ENCODE assay signal across 8 cellular contexts in the genomic region with DNA sequence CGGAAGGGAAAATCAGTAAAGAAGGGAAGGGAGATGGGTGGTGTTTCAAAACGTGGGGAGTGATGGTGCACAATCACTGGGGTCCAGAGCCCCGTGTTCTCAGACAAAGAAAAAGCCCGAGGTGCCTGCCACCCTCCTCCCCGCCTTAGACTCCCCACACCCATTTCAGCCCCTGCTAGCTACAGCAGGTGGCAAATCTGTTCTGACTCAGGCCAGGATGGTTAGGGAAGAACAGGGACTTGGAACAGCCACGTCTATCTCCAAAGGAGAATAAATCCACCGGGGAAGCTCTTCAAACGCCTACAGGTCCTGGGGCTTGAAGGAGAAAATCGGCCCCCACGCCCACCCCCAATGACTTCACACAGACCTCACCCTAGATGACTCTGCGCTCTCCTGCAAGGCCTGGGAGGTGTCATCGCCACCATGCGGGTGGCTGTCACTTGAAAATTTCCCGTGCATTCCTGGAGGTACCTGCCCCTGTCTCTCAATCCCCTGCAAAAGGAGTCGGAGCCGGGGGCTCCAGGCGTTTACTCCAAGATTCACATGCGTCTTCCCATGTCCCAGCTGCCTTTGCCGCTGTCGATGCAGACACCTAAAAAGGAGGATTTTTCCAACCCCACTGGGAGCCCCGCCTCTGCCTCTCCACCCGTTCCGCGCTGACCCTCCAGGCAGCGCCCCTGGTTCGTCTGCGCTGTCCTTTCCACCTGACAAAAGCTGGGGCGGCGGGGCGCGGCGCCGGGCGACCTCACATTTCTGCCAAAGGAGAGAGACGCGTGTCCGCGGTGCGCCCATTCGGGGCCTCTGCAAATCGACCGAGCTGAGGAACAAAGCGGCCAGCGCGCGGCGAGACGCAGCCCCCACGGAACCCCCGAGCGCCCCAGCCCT. TPM values are rescaled to one million over a fixed set of nuclear protein-coding genes. Genes with fewer than 3 reads are reported as not detected.
A peak's percentile ranks its signal among the peaks of the same experiment; 100 is the strongest.
DNase-seq lines count a peak whose midpoint lies in the region; ATAC-seq and TF ChIP-seq lines count a peak whose summit lies in the region.

No MANE protein-coding gene starts in this region.

- H3K27me3 Mint-ChIP-seq in central memory CD8-positive, alpha-beta T cell = peaks cover 75% of the 10 kb centered on the region

- no peak for ATAC-seq in central memory CD8-positive, alpha-beta T cell (replicated peaks; ENCODE audit: extremely low read depth, poor library complexity, severe bottlenecking)
- ATAC-seq in GM19023 (IDR thresholded peaks at IDR 0.05; ENCODE audit: unreplicated experiment) = no peak
- ATAC-seq in HG03175 (IDR thresholded peaks at IDR 0.05; ENCODE audit: unreplicated experiment) = no peak

- H3K27me3 ChIP-seq in BJ (ENCODE audit: control insufficient read depth, insufficient read depth, low read length) = peaks cover 36% of the 10 kb centered on the region
- peaks cover 40% of the 10 kb centered on the region for H3K27me3 ChIP-seq in HL-60 (ENCODE audit: insufficient read depth, poor library complexity, severe bottlenecking)
- peaks cover 28 to 32% of the 10 kb centered on the region in 2 donors for H3K27me3 ChIP-seq in mucosa of rectum (ENCODE audit: control insufficient read depth in 2 of 2, insufficient read depth in 2 of 2, low read length in 2 of 2)
- H3K27me3 ChIP-seq in uterus = no peaks in the 10 kb centered on the region

- H3K9me3 ChIP-seq in mucosa of rectum (ENCODE audit: control insufficient read depth in 2 of 2, low read length in 2 of 2) = peaks cover 2 to 6% of the 10 kb centered on the region in 2 donors
- H3K9me3 ChIP-seq in uterus = no peaks in the 10 kb centered on the region

- DNase-seq in BJ (ENCODE audit: low read depth) = no peak
- DNase-seq in HL-60 (ENCODE audit: low read depth in 1 of 2, low spot score in 1 of 2) = no peak
- no peak for DNase-seq in central memory CD8-positive, alpha-beta T cell (ENCODE audit: low spot score in 2 of 2)
- DNase-seq in uterus = peak in 1 of 2 donors; percentile 17
- DNase-seq in RWPE1 (ENCODE audit: low spot score) = no peak

- H3K4me3 ChIP-seq in BJ (ENCODE audit: low read depth, low read length) = peak overlapping the region; percentile 11; the same call in 1 of the 2 replicates
- H3K4me3 ChIP-seq in HL-60 (replicated peaks; ENCODE audit: insufficient read depth, low read length) = peak overlapping the region; percentile 34
- peak overlapping the region; percentile 40 to 69 for H3K4me3 ChIP-seq in mucosa of rectum (ENCODE audit: low read length in 2 of 2)
- H3K4me3 ChIP-seq in uterus = peak overlapping the region; percentile 29 to 51

- H3K36me3 Mint-ChIP-seq in central memory CD8-positive, alpha-beta T cell (ENCODE audit: insufficient read depth) = no peaks in the 10 kb centered on the region

- H3K4me3 Mint-ChIP-seq in central memory CD8-positive, alpha-beta T cell = peak overlapping the region; percentile 61

- H3K4me1 Mint-ChIP-seq in central memory CD8-positive, alpha-beta T cell = peaks cover 10% of the 10 kb centered on the region

- CTCF ChIA-PET in BJ (lab: Yijun Ruan, JAX) = interaction anchor here (0.6 kb wide), 1 partner anchor 156 kb away, joined by 3 read pairs; no protein-coding TSS in a partner anchor
- CTCF ChIA-PET in RWPE1 (lab: Yijun Ruan, JAX) = interaction anchor here (0.7 kb wide), 1 partner anchor 115 kb away, joined by 3 read pairs; no protein-coding TSS in a partner anchor

- POLR2A ChIA-PET in BJ (lab: Charles Lee) = interaction anchor here (0.6 kb wide), 1 partner anchor 485 kb away, joined by 3 read pairs; no protein-coding TSS in a partner anchor
- POLR2A ChIA-PET in RWPE1 (lab: Yijun Ruan, JAX; ENCODE audit: low non-redundant PET) = no interaction called here

- no peak for TF ChIP-seq CTCF in BJ (IDR thresholded peaks at IDR 0.05; ENCODE audit: insufficient read depth, low read depth, low read length)
- no peak for TF ChIP-seq CTCF in HL-60 (IDR thresholded peaks at IDR 0.05; ENCODE audit: insufficient read depth, low read length)
- no peak for TF ChIP-seq CTCF in uterus (IDR thresholded peaks at IDR 0.05)
- TF ChIP-seq CTCF in RWPE1 (conservative IDR thresholded peaks at IDR 0.05; ENCODE audit: low read depth) = no peak

- H3K36me3 ChIP-seq in BJ (ENCODE audit: control insufficient read depth, insufficient read depth, low read length) (no peaks in the 10 kb centered on the region), mucosa of rectum (ENCODE audit: control insufficient read depth in 2 of 2, insufficient read depth in 2 of 2, low read length in 2 of 2) (no peaks in the 10 kb centered on the region), uterus (no peaks in the 10 kb centered on the region)

- TF ChIP-seq POLR2A in uterus (IDR thresholded peaks at IDR 0.05) = no peak

- intact Hi-C loops in uterus (cut with DNase I; ENCODE audit: low total_unique reads) = no loop called here

- H3K4me1 ChIP-seq in mucosa of rectum (ENCODE audit: control insufficient read depth in 2 of 2, insufficient read depth in 2 of 2, low read length in 2 of 2) (peaks cover 6 to 15% of the 10 kb centered on the region in 2 donors), uterus (no peaks in the 10 kb centered on the region)

- H3K9ac ChIP-seq in mucosa of rectum (ENCODE audit: low read depth in 1 of 2, low read length in 2 of 2) = peak overlapping the region in 1 of 2 donors; percentile 20

- H3K9me3 Mint-ChIP-seq in central memory CD8-positive, alpha-beta T cell = peaks cover 8% of the 10 kb centered on the region

- H3K27ac ChIP-seq in HL-60 (replicated peaks) (no peak overlapping the region), mucosa of rectum (ENCODE audit: low read depth in 2 of 2, low read length in 2 of 2) (no peak overlapping the region), uterus (peak overlapping the region in 1 of 2 donors; percentile 43), RWPE1 (no peak overlapping the region)

- H3K27ac Mint-ChIP-seq in central memory CD8-positive, alpha-beta T cell (ENCODE audit: low read depth) = no peak overlapping the region

RNA-seq across cellular contexts. Expression of a gene that starts 0.8 kb away (rescaled TPM):
- polyA plus RNA-seq in BJ (2011; rRNA removed) = 0.13 and 0.28 TPM in 2 replicates
- polyA minus RNA-seq in BJ (2011; rRNA and poly(A)+ RNA removed) = not detected in 2 replicates
- total RNA-seq in uterus = 10 to 100 TPM in 3 of 4 donors, 1 to 10 TPM in 1; 9.7 to 24.5 (median 13.4) TPM
